34 cellular contexts compared by ENCODE assay signal in genomic region chr6:129519750-129520149, GRCh38.
"Had no signal": no experiment of that assay in that cellular context is flagged by ENCODE, and none has a peak within 500 bp of the region (broad histone marks: within the 10 kb centered on the region; RNA-seq: fewer than 3 reads in every experiment).

No MANE protein-coding gene starts in this region.

- H3K27ac ChIP-seq: adrenal gland, ascending aorta, body of pancreas, brain microvascular endothelial cell, breast epithelium, cardiac muscle cell had no signal

- H3K4me1 ChIP-seq: ascending aorta, body of pancreas, breast epithelium had no signal

- ATAC-seq: activated naive CD4-positive, alpha-beta T cell treated with anti-CD3 and anti-CD28 coated beads, Interleukin-2, amount 50 U/mL, for 72 hours; activated naive CD8-positive, alpha-beta T cell treated with anti-CD3 and anti-CD28 coated beads, Interleukin-2, amount 50 U/mL, for 24 hours; activated T-cell treated with anti-CD3 and anti-CD28 coated beads, Interleukin-2, amount 50 U/mL, for 4 hours; activated T-cell treated with anti-CD3 and anti-CD28 coated beads, Interleukin-2, amount 50 U/mL, for 72 hours; activated T-helper 17 cell treated with anti-CD3 and anti-CD28 coated beads, Interleukin-2, amount 50 U/mL, for 72 hours; body of pancreas had no signal

- H3K27me3 ChIP-seq: adrenal gland, ascending aorta, body of pancreas, brain microvascular endothelial cell, breast epithelium, cardiac muscle cell had no signal

- DNase-seq: activated effector memory CD4-positive, alpha-beta T cell treated with anti-CD3 and anti-CD28 coated beads, Interleukin-2, amount 50 U/mL, for 16 hours; activated effector memory CD4-positive, alpha-beta T cell treated with Interleukin-2 at 50 U/mL for 16 hours; activated gamma-delta T cell; activated gamma-delta T cell treated with Interleukin-2 at 50 U/mL for 16 hours; activated naive CD4-positive, alpha-beta T cell; activated naive CD4-positive, alpha-beta T cell treated with anti-CD3 and anti-CD28 coated beads for 36 hours; activated naive CD4-positive, alpha-beta T cell treated with anti-CD3 and anti-CD28 coated beads, Interleukin-2, amount 10 ng/mL, durations not matched to agents 7 days and 5 days; activated naive CD4-positive, alpha-beta T cell treated with anti-CD3 and anti-CD28 coated beads, Interleukin-2, amount 50 U/mL, for 16 hours; activated naive CD4-positive, alpha-beta T cell treated with Interleukin-2 at 50 U/mL for 16 hours; activated naive CD8-positive, alpha-beta T cell treated with anti-CD3 and anti-CD28 coated beads for 36 hours; activated naive CD8-positive, alpha-beta T cell treated with anti-CD3 and anti-CD28 coated beads, Interleukin-2, amount 10 ng/mL, durations not matched to agents 7 days and 5 days; activated naive CD8-positive, alpha-beta T cell treated with anti-CD3 and anti-CD28 coated beads, Interleukin-2, amount 50 U/mL, for 24 hours; activated T-cell treated with anti-CD3 and anti-CD28 coated beads, Interleukin-2, amount 50 U/mL, for 1 hour; activated T-cell treated with anti-CD3 and anti-CD28 coated beads, Interleukin-2, amount 50 U/mL, for 24 hours; activated T-cell treated with anti-CD3 and anti-CD28 coated beads, Interleukin-2, amount 50 U/mL, for 4 hours; activated T-cell treated with anti-CD3 and anti-CD28 coated beads, Interleukin-2, amount 50 U/mL, for 48 hours; activated T-cell treated with anti-CD3 and anti-CD28 coated beads, Interleukin-2, amount 50 U/mL, for 72 hours; adrenal gland; amniotic stem cell; amygdala; anterior cingulate cortex; aorta; body of pancreas; brain microvascular endothelial cell; caudate nucleus; central memory CD4-positive, alpha-beta T cell; cerebellar nuclear complex had no signal

- H3K4me3 ChIP-seq: adrenal gland, ascending aorta, body of pancreas, breast epithelium, cardiac muscle cell had no signal

- FAIRE-seq: astrocyte, bronchial epithelial cell had no signal

- H3K9me3 ChIP-seq: adrenal gland, ascending aorta, body of pancreas, breast epithelium had no signal

- H3K36me3 ChIP-seq: adrenal gland, ascending aorta, brain microvascular endothelial cell, breast epithelium had no signal
